ENCODE assay signal across 13 cellular contexts in the genomic region with DNA sequence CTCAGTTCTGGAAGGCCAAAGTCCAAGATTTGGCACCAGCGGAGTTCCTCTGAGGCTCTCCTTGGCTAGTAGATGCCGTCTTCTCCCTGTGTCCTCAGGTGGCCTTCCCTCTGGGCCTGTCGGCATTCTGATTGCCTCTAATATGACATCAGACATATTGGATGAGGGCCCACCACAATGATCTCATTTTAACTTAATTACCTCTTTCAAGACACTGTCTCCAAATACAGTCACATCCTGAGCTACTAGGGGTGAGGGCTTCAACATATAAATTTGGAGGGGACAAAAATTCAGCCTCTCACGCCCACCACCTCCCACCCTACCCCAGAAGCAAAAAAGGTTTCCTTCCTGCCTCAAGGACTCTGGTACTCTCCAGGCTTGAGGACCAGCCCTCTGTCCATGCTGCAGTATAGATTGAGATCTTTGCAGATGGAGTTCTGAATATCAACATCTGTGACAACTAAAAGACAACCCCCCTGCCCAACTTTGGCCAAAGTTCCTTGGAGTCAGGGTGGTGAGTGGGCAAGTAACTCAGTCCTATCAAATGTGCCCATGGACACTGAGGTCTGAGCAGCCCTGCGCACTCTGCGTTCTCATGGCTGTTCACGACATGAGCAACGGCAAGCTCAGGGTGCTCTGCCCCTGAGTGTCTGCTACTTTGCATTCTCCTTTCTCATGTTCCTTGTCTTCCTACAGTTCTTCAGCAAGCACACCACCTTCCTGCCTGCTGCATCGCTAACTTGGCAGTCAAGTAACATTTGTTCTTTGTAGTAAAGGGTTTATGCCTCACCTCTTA. TPM values are rescaled to one million over a fixed set of nuclear protein-coding genes. Genes with fewer than 3 reads are reported as not detected.
DNase-seq lines count a peak whose midpoint lies in the region; ATAC-seq, FAIRE-seq and TF ChIP-seq lines count a peak whose summit lies in the region.
"Had no signal": no experiment of that assay in that cellular context is flagged by ENCODE, and none has a peak within 500 bp of the region (broad histone marks: within the 10 kb centered on the region; RNA-seq: fewer than 3 reads in every experiment).

No MANE protein-coding gene starts in this region.

- H4K20me1 ChIP-seq in HepG2 (ENCODE audit: insufficient read depth, low read length): no peaks in the 10 kb centered on the region

- no peaks in the 10 kb centered on the region for H3K9me3 ChIP-seq in liver (ENCODE audit: control insufficient read depth in 4 of 4, low read length in 3 of 4)
- H3K9me3 ChIP-seq in HepG2 (ENCODE audit: low read length): no peaks in the 10 kb centered on the region
- no peaks in the 10 kb centered on the region for H3K9me3 ChIP-seq in ovary
- H3K9me3 ChIP-seq in aorta (ENCODE audit: control insufficient read depth, low read length): no peaks in the 10 kb centered on the region

- ATAC-seq in HepG2 (no peak), aorta (ENCODE audit: low FRiP score) (peak; percentile 39), HG03432 (IDR thresholded peaks at IDR 0.05; ENCODE audit: unreplicated experiment) (no peak)
- ATAC-seq: stimulated activated naive CD8-positive, alpha-beta T cell treated with anti-CD3 and anti-CD28 coated beads, Interleukin-15, Interleukin-2, amounts not matched to agents 100 U/mL and 50 U/mL, for 24 hours had no signal

- FAIRE-seq in HepG2 (lab: Jason Lieb, UNC): no peak
- FAIRE-seq in GM19239 (lab: Jason Lieb, UNC): no peak
- no peak for FAIRE-seq in D721Med (lab: Jason Lieb, UNC)
- FAIRE-seq: endometrium had no signal

- TF ChIP-seq RAD21 in liver (IDR thresholded peaks at IDR 0.05) (no peak), HepG2 (CRISPR knock-in tag; IDR thresholded peaks at IDR 0.05) (no peak)

- POLR2A ChIA-PET in HepG2 (lab: Yijun Ruan, JAX): no interaction called here

- intact Hi-C loops in HepG2 (cut with micrococcal nuclease; ENCODE audit: unreplicated experiment) (no loop called here), ovary (cut with DNase I) (loop anchor here in 1 of 4 donors (10.0 kb wide), 1 partner anchor 186 kb away; the partner anchor contains the start of gene KCNH2), aorta (cut with DNase I) (no loop called here)

- CTCF ChIA-PET in HepG2 (lab: Yijun Ruan, JAX; ENCODE audit: low intra/inter-chr PET ratio, low total read pairs): no interaction called here

- TF ChIP-seq POLR2A in HepG2 (IDR thresholded peaks at IDR 0.05; ENCODE audit: insufficient read depth in 1 of 2, low read depth in 2 of 2, low read length in 2 of 2) (no peak), ovary (IDR thresholded peaks at IDR 0.05) (no peak)

- TF ChIP-seq CTCF in liver (IDR thresholded peaks at IDR 0.05; ENCODE audit: low read depth, low read length, missing input control) (no peak), HepG2 (CRISPR knock-in tag; IDR thresholded peaks at IDR 0.05) (no peak), ovary (IDR thresholded peaks at IDR 0.05) (no peak), D721Med (IDR thresholded peaks at IDR 0.05; ENCODE audit: insufficient read depth, missing control alignments) (no peak)

- no peaks in the 10 kb centered on the region for H3K79me2 ChIP-seq in HepG2 (ENCODE audit: insufficient read depth, low read length)

- no peak overlapping the region for H2AFZ ChIP-seq in HepG2 (ENCODE audit: low read length)

- H3K36me3 ChIP-seq in liver (ENCODE audit: control insufficient read depth in 4 of 4, insufficient read depth in 3 of 4, low read depth in 1 of 4, low read length in 3 of 4) (peaks cover 7 to 35% (median 20%) of the 10 kb centered on the region in 4 donors), HepG2 (replicated peaks in 1 of 2; ENCODE audit: control insufficient read depth in 1 of 2, insufficient read depth in 2 of 2, low read length in 2 of 2) (no peaks in the 10 kb centered on the region), ovary (no peaks in the 10 kb centered on the region), aorta (ENCODE audit: control insufficient read depth in 1 of 2, insufficient read depth in 2 of 2, low read length in 1 of 2) (no peaks in the 10 kb centered on the region)

- TF ChIP-seq EP300 in HepG2 (IDR thresholded peaks at IDR 0.05; ENCODE audit: low read depth in 2 of 2, low read length in 2 of 2) (no peak), HepG2 (CRISPR knock-in tag; IDR thresholded peaks at IDR 0.05; ENCODE audit: borderline replicate concordance) (no peak), ovary (IDR thresholded peaks at IDR 0.05) (no peak)

- DNase-seq in HepG2 (ENCODE audit: low spot score) (no peak), fibroblast of the conjunctiva (ENCODE audit: low read depth) (peak; percentile 71), ovary (peak; percentile 35 to 70 (median 53)), aorta (no peak), GM19239 (ENCODE audit: insufficient read length, low spot score) (no peak), D721Med (ENCODE audit: insufficient read length, low spot score) (no peak)
- DNase-seq: NCI-H2081 treated with DMSO at 0.1 percent for 48 hours; stimulated activated CD4-positive, alpha-beta T cell treated with anti-CD3 and anti-CD28 coated beads, Interleukin-2, amount 100 ng/mL, for 24 hours; stimulated activated naive CD8-positive, alpha-beta T cell treated with anti-CD3 and anti-CD28 coated beads, Interleukin-15, Interleukin-2, amounts not matched to agents 100 U/mL and 50 U/mL, for 24 hours had no signal

- peak overlapping the region; percentile 82 to 87 for H3K27ac ChIP-seq in liver (ENCODE audit: low read depth in 1 of 2, low read length in 2 of 2)
- H3K27ac ChIP-seq in HepG2 (ENCODE audit: extremely low read length, insufficient read depth, low read length): no peak overlapping the region
- peak overlapping the region; percentile 64 to 72 for H3K27ac ChIP-seq in ovary
- H3K27ac ChIP-seq in aorta (ENCODE audit: low read depth in 1 of 2, low read length in 2 of 2): no peak overlapping the region

- H3K4me3 ChIP-seq in liver (ENCODE audit: low read depth in 1 of 3, low read length in 3 of 3) (no peak overlapping the region), HepG2 (replicated peaks in 1 of 3; ENCODE audit: insufficient read depth in 1 of 3, low read depth in 2 of 3, low read length in 3 of 3) (no peak overlapping the region), ovary (no peak overlapping the region), aorta (ENCODE audit: low read length in 2 of 2) (no peak overlapping the region)

- no peak overlapping the region for H3K4me2 ChIP-seq in HepG2 (ENCODE audit: low read depth, low read length)

- H3K9ac ChIP-seq in liver (ENCODE audit: low read depth in 1 of 2, low read length in 2 of 2): no peak overlapping the region
- H3K9ac ChIP-seq in HepG2 (ENCODE audit: insufficient read depth, low read depth, low read length): no peak overlapping the region

- 72% methylated on average over 9 of the region's 9 CpGs for WGBS in liver
- 32% methylated on average over 7 of the region's 9 CpGs for WGBS in HepG2 (ENCODE audit: low lambda C conversion rate)
- 64 to 71% (median 69%) methylated on average over 9 of the region's 9 CpGs for WGBS in ovary, 3 donors
- WGBS in aorta, 2 donors: 56 to 64% methylated on average over 9 of the region's 9 CpGs

- BruUV-seq in HepG2 (replicated peaks; lab: Mats Ljungman, UMichigan): no TSS peak

- H3K4me1 ChIP-seq in liver (ENCODE audit: control insufficient read depth in 4 of 4, insufficient read depth in 4 of 4, low read length in 3 of 4): peaks cover 5 to 44% (median 32%) of the 10 kb centered on the region in 4 donors
- peaks cover 17% of the 10 kb centered on the region for H3K4me1 ChIP-seq in HepG2 (ENCODE audit: insufficient read depth, low read length)
- H3K4me1 ChIP-seq in ovary (ENCODE audit: insufficient read depth): peaks cover 6% of the 10 kb centered on the region
- no peaks in the 10 kb centered on the region for H3K4me1 ChIP-seq in aorta (ENCODE audit: control insufficient read depth in 1 of 2, insufficient read depth in 2 of 2, low read length in 2 of 2)

- in situ Hi-C loops in HepG2 (cut with HindIII; ENCODE audit: extremely low pct_ligation_motif_present, low pct_unique_long_range_greater_than_20kb): no loop called here

- H3K27me3 ChIP-seq in liver (ENCODE audit: control insufficient read depth in 4 of 4, insufficient read depth in 4 of 4, low read length in 3 of 4) (no peaks in the 10 kb centered on the region), HepG2 (ENCODE audit: control insufficient read depth in 1 of 2, insufficient read depth in 2 of 2, low read length in 2 of 2) (peaks cover 0 to 42% of the 10 kb centered on the region in 2 experiments; a peak in 3 of 5 replicates), ovary (no peaks in the 10 kb centered on the region), aorta (ENCODE audit: control insufficient read depth in 1 of 2, insufficient read depth in 2 of 2, low read length in 1 of 2) (no peaks in the 10 kb centered on the region)

RNA-seq across cellular contexts. Expression of gene TMEM176B, which starts 11.5 kb away (rescaled TPM):
- 1,000 to 10,000 TPM in 1 of 2 donors, 100 to 1,000 TPM in 1; 382 to 1,041 TPM for total RNA-seq in liver
- polyA plus RNA-seq in liver: 1,000 to 10,000 TPM in 1 of 2 donors, 100 to 1,000 TPM in 1; 957 to 1,317 TPM
- total RNA-seq in HepG2 (2016; rRNA removed; fragmentation: Illumina TruSeq; extraction: Trizol): not detected in 2 replicates
- not detected in 2 replicates for total RNA-seq in HepG2 (2016; cell fraction: cytosol; rRNA removed; fragmentation: Illumina TruSeq; extraction: Trizol; ENCODE audit: low read depth)
- total RNA-seq in HepG2 (2016; cell fraction: insoluble cytoplasmic fraction; rRNA removed; fragmentation: Illumina TruSeq; extraction: Trizol): not detected in 2 replicates
- total RNA-seq in HepG2 (2016; cell fraction: membrane; rRNA removed; fragmentation: Illumina TruSeq; extraction: Trizol): not detected in 2 replicates
- total RNA-seq in HepG2 (2016; cell fraction: nucleus; rRNA removed; fragmentation: Illumina TruSeq; extraction: Trizol): not detected in 2 replicates
- not detected in 2 replicates for polyA plus RNA-seq in HepG2 (2011; rRNA removed)
- polyA plus RNA-seq in HepG2 (2011; cell fraction: cytosol; rRNA removed): not detected in 2 replicates
- not detected in 2 replicates for polyA plus RNA-seq in HepG2 (2011; cell fraction: nucleus; rRNA removed)
- not detected in 2 replicates for polyA plus RNA-seq in HepG2 (2012)
- polyA plus RNA-seq in HepG2 (2016; cell fraction: cytosol; fragmentation: Illumina TruSeq; extraction: Trizol; ENCODE audit: low read depth): not detected in 2 replicates
- polyA plus RNA-seq in HepG2 (2016; cell fraction: insoluble cytoplasmic fraction; fragmentation: Illumina TruSeq; extraction: Trizol; ENCODE audit: low read depth): not detected in 2 replicates
- polyA plus RNA-seq in HepG2 (2016; cell fraction: membrane; fragmentation: Illumina TruSeq; extraction: Trizol; ENCODE audit: low read depth): not detected in 2 replicates
- not detected in 2 replicates for polyA plus RNA-seq in HepG2 (2016; cell fraction: nucleus; fragmentation: Illumina TruSeq; extraction: Trizol; ENCODE audit: insufficient read depth, low read depth)
- polyA minus RNA-seq in HepG2 (2011; rRNA and poly(A)+ RNA removed; ENCODE audit: low replicate concordance): not detected in 2 replicates
- not detected in 2 replicates for polyA minus RNA-seq in HepG2 (2011; cell fraction: cytosol; rRNA and poly(A)+ RNA removed)
- polyA minus RNA-seq in HepG2 (2011; cell fraction: nucleus; rRNA and poly(A)+ RNA removed): not detected in 2 replicates
- total RNA-seq in ovary: 100 to 1,000 TPM in 6 of 7 donors, 10 to 100 TPM in 1; 86.7 to 145 (median 137) TPM
- polyA plus RNA-seq in ovary: 100 to 1,000 TPM; 109 to 131 TPM
- 10 to 100 TPM; 34.3 to 85.5 TPM for total RNA-seq in aorta
- polyA plus RNA-seq in aorta: 10 to 100 TPM in 1 of 2 donors, 1 to 10 TPM in 1; 6.5 to 26.8 TPM

RNA-seq across cellular contexts. Expression of gene TMEM176A, which starts 11.9 kb away (rescaled TPM):
- 100 to 1,000 TPM; 346 to 404 TPM for total RNA-seq in liver
- polyA plus RNA-seq in liver: 100 to 1,000 TPM; 675 to 703 TPM
- not detected in 2 replicates for total RNA-seq in HepG2 (2016; rRNA removed; fragmentation: Illumina TruSeq; extraction: Trizol)
- total RNA-seq in HepG2 (2016; cell fraction: cytosol; rRNA removed; fragmentation: Illumina TruSeq; extraction: Trizol; ENCODE audit: low read depth): not detected in 2 replicates
- total RNA-seq in HepG2 (2016; cell fraction: insoluble cytoplasmic fraction; rRNA removed; fragmentation: Illumina TruSeq; extraction: Trizol): not detected in 2 replicates
- not detected in 2 replicates for total RNA-seq in HepG2 (2016; cell fraction: membrane; rRNA removed; fragmentation: Illumina TruSeq; extraction: Trizol)
- total RNA-seq in HepG2 (2016; cell fraction: nucleus; rRNA removed; fragmentation: Illumina TruSeq; extraction: Trizol): not detected in 2 replicates
- not detected in 2 replicates for polyA plus RNA-seq in HepG2 (2011; rRNA removed)
- polyA plus RNA-seq in HepG2 (2011; cell fraction: cytosol; rRNA removed): not detected in 2 replicates
- polyA plus RNA-seq in HepG2 (2011; cell fraction: nucleus; rRNA removed): not detected in 2 replicates
- not detected in 2 replicates for polyA plus RNA-seq in HepG2 (2012)
- polyA plus RNA-seq in HepG2 (2016; cell fraction: cytosol; fragmentation: Illumina TruSeq; extraction: Trizol; ENCODE audit: low read depth): not detected in 2 replicates
- polyA plus RNA-seq in HepG2 (2016; cell fraction: insoluble cytoplasmic fraction; fragmentation: Illumina TruSeq; extraction: Trizol; ENCODE audit: low read depth): not detected in 2 replicates
- not detected in 2 replicates for polyA plus RNA-seq in HepG2 (2016; cell fraction: membrane; fragmentation: Illumina TruSeq; extraction: Trizol; ENCODE audit: low read depth)
- not detected in 2 replicates for polyA plus RNA-seq in HepG2 (2016; cell fraction: nucleus; fragmentation: Illumina TruSeq; extraction: Trizol; ENCODE audit: insufficient read depth, low read depth)
- polyA minus RNA-seq in HepG2 (2011; rRNA and poly(A)+ RNA removed; ENCODE audit: low replicate concordance): not detected in 2 replicates
- polyA minus RNA-seq in HepG2 (2011; cell fraction: cytosol; rRNA and poly(A)+ RNA removed): not detected in 2 replicates
- not detected in 2 replicates for polyA minus RNA-seq in HepG2 (2011; cell fraction: nucleus; rRNA and poly(A)+ RNA removed)
- total RNA-seq in ovary: 100 to 1,000 TPM in 5 of 7 donors, 10 to 100 TPM in 2; 71.8 to 166 (median 127) TPM
- 100 to 1,000 TPM in 1 of 2 donors, 10 to 100 TPM in 1; 92.7 to 143 TPM for polyA plus RNA-seq in ovary
- total RNA-seq in aorta: 10 to 100 TPM; 30.7 to 77.7 TPM
- polyA plus RNA-seq in aorta: 10 to 100 TPM in 1 of 2 donors, 1 to 10 TPM in 1; 3.7 to 43.3 TPM

RNA-seq across cellular contexts. Expression of gene GIMAP5, which starts 51.5 kb away (rescaled TPM):
- total RNA-seq in liver: 10 to 100 TPM; 11.1 to 20.6 TPM
- polyA plus RNA-seq in liver: 10 to 100 TPM in 1 of 2 donors, 1 to 10 TPM in 1; 9.7 to 13.0 TPM
- not detected in 2 replicates for total RNA-seq in HepG2 (2016; rRNA removed; fragmentation: Illumina TruSeq; extraction: Trizol)
- not detected in 2 replicates for total RNA-seq in HepG2 (2016; cell fraction: cytosol; rRNA removed; fragmentation: Illumina TruSeq; extraction: Trizol; ENCODE audit: low read depth)
- not detected in 2 replicates for total RNA-seq in HepG2 (2016; cell fraction: insoluble cytoplasmic fraction; rRNA removed; fragmentation: Illumina TruSeq; extraction: Trizol)
- total RNA-seq in HepG2 (2016; cell fraction: membrane; rRNA removed; fragmentation: Illumina TruSeq; extraction: Trizol): not detected in 2 replicates
- total RNA-seq in HepG2 (2016; cell fraction: nucleus; rRNA removed; fragmentation: Illumina TruSeq; extraction: Trizol): not detected in 2 replicates
- polyA plus RNA-seq in HepG2 (2011; rRNA removed): not detected in 2 replicates
- polyA plus RNA-seq in HepG2 (2011; cell fraction: cytosol; rRNA removed): not detected in 2 replicates
- not detected in 2 replicates for polyA plus RNA-seq in HepG2 (2011; cell fraction: nucleus; rRNA removed)
- not detected in 2 replicates for polyA plus RNA-seq in HepG2 (2012)
- not detected in 2 replicates for polyA plus RNA-seq in HepG2 (2016; cell fraction: cytosol; fragmentation: Illumina TruSeq; extraction: Trizol; ENCODE audit: low read depth)
- polyA plus RNA-seq in HepG2 (2016; cell fraction: insoluble cytoplasmic fraction; fragmentation: Illumina TruSeq; extraction: Trizol; ENCODE audit: low read depth): not detected in 2 replicates
- polyA plus RNA-seq in HepG2 (2016; cell fraction: membrane; fragmentation: Illumina TruSeq; extraction: Trizol; ENCODE audit: low read depth): not detected in 2 replicates
- polyA plus RNA-seq in HepG2 (2016; cell fraction: nucleus; fragmentation: Illumina TruSeq; extraction: Trizol; ENCODE audit: insufficient read depth, low read depth): not detected in 2 replicates
- not detected in 2 replicates for polyA minus RNA-seq in HepG2 (2011; rRNA and poly(A)+ RNA removed; ENCODE audit: low replicate concordance)
- not detected in 2 replicates for polyA minus RNA-seq in HepG2 (2011; cell fraction: cytosol; rRNA and poly(A)+ RNA removed)
- polyA minus RNA-seq in HepG2 (2011; cell fraction: nucleus; rRNA and poly(A)+ RNA removed): not detected in 2 replicates
- 1 to 10 TPM; 1.7 to 7.9 (median 5.6) TPM for total RNA-seq in ovary
- polyA plus RNA-seq in ovary: 10 to 100 TPM; 19.3 to 39.7 TPM
- 10 to 100 TPM; 18.8 to 29.4 TPM for total RNA-seq in aorta
- polyA plus RNA-seq in aorta: 10 to 100 TPM in 1 of 2 donors, 1 to 10 TPM in 1; 3.1 to 14.5 TPM
- polyA plus RNA-seq: AG04450 had no signal

Comparison
In these comparisons a context has a peak if more than half of its experiments do, and no peak if none do; other contexts are left out.
1. H3K27ac ChIP-seq: peak in liver (2 of 2) and ovary (2 of 2); none in HepG2 (single experiment) and aorta (0 of 2).
2. RNA of gene TMEM176B, which starts 11.5 kb away (total RNA-seq): 382 to 1,041 TPM in liver, 86.7 to 145 TPM in ovary and 34.3 to 85.5 TPM in aorta; not detected in HepG2; every median in the first group is over 10 times any median in the second.
3. RNA of gene TMEM176A, which starts 11.9 kb away (total RNA-seq): 346 to 404 TPM in liver, 71.8 to 166 TPM in ovary and 30.7 to 77.7 TPM in aorta; not detected in HepG2; every median in the first group is over 10 times any median in the second.
4. DNase-seq: peak in fibroblast of the conjunctiva (single experiment) and ovary (5 of 5); none in HepG2 (single experiment), aorta (0 of 2), GM19239 (single experiment) and D721Med (single experiment).